In genomic region chr15:69410290-69410874, GRCh38 we compare ENCODE assay signal across 8 cellular contexts. TPM values are rescaled to one million over a fixed set of nuclear protein-coding genes. Genes with fewer than 3 reads are reported as not detected.
DNase-seq lines count a peak whose midpoint lies in the region; ATAC-seq lines count a peak whose summit lies in the region.

No MANE protein-coding gene starts in this region.

- peaks cover 7% of the 10 kb centered on the region for H3K4me1 Mint-ChIP-seq in stimulated activated effector memory CD8-positive, alpha-beta T cell treated with anti-CD3 and anti-CD28 coated beads, Interleukin-12 subunit alpha, Interleukin-12 subunit beta, amount 100 ng/mL, for 72 hours

- no peak overlapping the region for H3K4me3 Mint-ChIP-seq in stimulated activated effector memory CD8-positive, alpha-beta T cell treated with anti-CD3 and anti-CD28 coated beads, Interleukin-12 subunit alpha, Interleukin-12 subunit beta, amount 100 ng/mL, for 72 hours

- H3K9me3 Mint-ChIP-seq in stimulated activated effector memory CD8-positive, alpha-beta T cell treated with anti-CD3 and anti-CD28 coated beads, Interleukin-12 subunit alpha, Interleukin-12 subunit beta, amount 100 ng/mL, for 72 hours = no peaks in the 10 kb centered on the region

- DNase-seq in A172 (ENCODE audit: low spot score) = peak; percentile 75
- DNase-seq in GDM1 (lab: John Stamatoyannopoulos, UW) = peak; percentile 6
- peak; percentile 59 to 75 for DNase-seq in NCI-H526 (lab: John Stamatoyannopoulos, UW)
- peak; percentile 2 to 46 for DNase-seq in dermis microvascular lymphatic vessel endothelial cell (ENCODE audit: low read depth in 2 of 2)
- peak; percentile 21 for DNase-seq in stimulated activated CD4-positive, alpha-beta T cell treated with anti-CD3 and anti-CD28 coated beads, Interleukin-2, amount 100 ng/mL, for 4 hours (ENCODE audit: low read depth)
- DNase-seq in stimulated activated effector memory CD8-positive, alpha-beta T cell treated with anti-CD3 and anti-CD28 coated beads, Interleukin-12 subunit alpha, Interleukin-12 subunit beta, amount 100 ng/mL, for 72 hours (ENCODE audit: low spot score in 2 of 2) = no peak

- no peak for ATAC-seq in HG02623 (IDR thresholded peaks at IDR 0.05; ENCODE audit: unreplicated experiment)
- ATAC-seq in GM19452 (IDR thresholded peaks at IDR 0.05; ENCODE audit: unreplicated experiment) = no peak
- ATAC-seq in stimulated activated effector memory CD8-positive, alpha-beta T cell treated with anti-CD3 and anti-CD28 coated beads, Interleukin-12 subunit alpha, Interleukin-12 subunit beta, amount 100 ng/mL, for 72 hours = no peak

- H3K27ac Mint-ChIP-seq in stimulated activated effector memory CD8-positive, alpha-beta T cell treated with anti-CD3 and anti-CD28 coated beads, Interleukin-12 subunit alpha, Interleukin-12 subunit beta, amount 100 ng/mL, for 72 hours = no peak overlapping the region

- H3K36me3 Mint-ChIP-seq in stimulated activated effector memory CD8-positive, alpha-beta T cell treated with anti-CD3 and anti-CD28 coated beads, Interleukin-12 subunit alpha, Interleukin-12 subunit beta, amount 100 ng/mL, for 72 hours = no peaks in the 10 kb centered on the region

RNA-seq across cellular contexts. Expression of gene KIF23, which starts 3.8 kb away (rescaled TPM):
- 103 and 135 TPM in 2 replicates for total RNA-seq in A172 (2014; rRNA removed; shearing (Covaris generic))
- total RNA-seq in dermis microvascular lymphatic vessel endothelial cell = 9.1 and 20.4 TPM in 2 replicates

RNA-seq across cellular contexts. Expression of gene RPLP1, which starts 42.2 kb away (rescaled TPM):
- 186 and 499 TPM in 2 replicates for total RNA-seq in A172 (2014; rRNA removed; shearing (Covaris generic))
- 53.8 and 60.2 TPM in 2 replicates for total RNA-seq in dermis microvascular lymphatic vessel endothelial cell

Comparison
In these comparisons a context has a peak if more than half of its experiments do, and no peak if none do; other contexts are left out.
1. DNase-seq: peak in A172 (single experiment), GDM1 (single experiment), NCI-H526 (2 of 2), dermis microvascular lymphatic vessel endothelial cell (2 of 2) and stimulated activated CD4-positive, alpha-beta T cell treated with anti-CD3 and anti-CD28 coated beads, Interleukin-2, amount 100 ng/mL, for 4 hours (single experiment); none in stimulated activated effector memory CD8-positive, alpha-beta T cell treated with anti-CD3 and anti-CD28 coated beads, Interleukin-12 subunit alpha, Interleukin-12 subunit beta, amount 100 ng/mL, for 72 hours (0 of 2).